In the genomic region with DNA sequence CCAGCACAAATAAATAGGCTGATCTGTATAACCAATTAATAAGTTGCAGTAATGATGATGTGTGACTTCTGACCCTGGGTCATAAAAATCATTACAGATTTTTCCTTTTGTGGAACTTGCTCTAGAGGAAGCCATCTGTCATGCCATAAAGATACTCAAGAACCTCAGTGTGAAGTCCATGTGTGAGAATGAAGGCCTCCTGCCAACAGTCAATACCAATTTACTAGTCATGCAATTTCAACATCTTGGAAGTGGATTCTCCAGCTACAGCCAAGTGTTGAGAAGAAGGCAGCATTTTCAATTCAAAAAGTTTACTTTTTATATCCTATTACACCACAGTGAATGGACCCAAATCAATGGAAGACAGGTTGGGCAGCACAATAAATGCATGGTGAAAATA, we compare ENCODE assay signal across 26 cellular contexts.
"Had no signal": no experiment of that assay in that cellular context is flagged by ENCODE, and none has a peak within 500 bp of the region (broad histone marks: within the 10 kb centered on the region; RNA-seq: fewer than 3 reads in every experiment).

No MANE protein-coding gene starts in this region.

- H3K27me3 Mint-ChIP-seq: activated CD4-positive, alpha-beta memory T cell treated with anti-CD3 and anti-CD28 coated beads, Interleukin-2, amount 10 ng/mL, durations not matched to agents 7 days and 5 days; activated CD4-positive, alpha-beta T cell treated with anti-CD3 and anti-CD28 coated beads, Interleukin-2, amount 10 ng/mL, durations not matched to agents 7 days and 5 days; activated naive CD4-positive, alpha-beta T cell treated with anti-CD3 and anti-CD28 coated beads, Interleukin-2, amount 10 ng/mL, durations not matched to agents 7 days and 5 days; activated naive CD8-positive, alpha-beta T cell treated with anti-CD3 and anti-CD28 coated beads, Interleukin-2, amount 10 ng/mL, durations not matched to agents 7 days and 5 days; activated T-cell treated with anti-CD3 and anti-CD28 coated beads, Interleukin-2, amount 50 U/mL, for 24 hours had no signal

- H3K4me1 ChIP-seq: esophagus squamous epithelium, foreskin keratinocyte, gastrocnemius medialis, heart left ventricle had no signal

- H3K36me3 ChIP-seq: brain microvascular endothelial cell, esophagus squamous epithelium, gastrocnemius medialis, heart left ventricle had no signal

- H3K27ac Mint-ChIP-seq: activated CD4-positive, alpha-beta memory T cell treated with anti-CD3 and anti-CD28 coated beads, Interleukin-2, amount 10 ng/mL, durations not matched to agents 7 days and 5 days; activated CD4-positive, alpha-beta T cell treated with anti-CD3 and anti-CD28 coated beads, Interleukin-2, amount 10 ng/mL, durations not matched to agents 7 days and 5 days; activated naive CD4-positive, alpha-beta T cell treated with anti-CD3 and anti-CD28 coated beads, Interleukin-2, amount 10 ng/mL, durations not matched to agents 7 days and 5 days; activated naive CD4-positive, alpha-beta T cell treated with anti-CD3 and anti-CD28 coated beads, Interleukin-2, amount 50 U/mL, for 72 hours; activated naive CD8-positive, alpha-beta T cell treated with anti-CD3 and anti-CD28 coated beads, Interleukin-2, amount 10 ng/mL, durations not matched to agents 7 days and 5 days; activated T-cell treated with anti-CD3 and anti-CD28 coated beads, Interleukin-2, amount 50 U/mL, for 24 hours; activated T-cell treated with anti-CD3 and anti-CD28 coated beads, Interleukin-2, amount 50 U/mL, for 72 hours had no signal

- ATAC-seq: activated naive CD4-positive, alpha-beta T cell treated with anti-CD3 and anti-CD28 coated beads, Interleukin-2, amount 50 U/mL, for 72 hours; activated T-cell treated with anti-CD3 and anti-CD28 coated beads, Interleukin-2, amount 50 U/mL, for 72 hours; foreskin keratinocyte; gastrocnemius medialis; heart left ventricle had no signal

- H3K4me1 Mint-ChIP-seq: activated CD4-positive, alpha-beta memory T cell treated with anti-CD3 and anti-CD28 coated beads, Interleukin-2, amount 10 ng/mL, durations not matched to agents 7 days and 5 days; activated CD4-positive, alpha-beta T cell treated with anti-CD3 and anti-CD28 coated beads, Interleukin-2, amount 10 ng/mL, durations not matched to agents 7 days and 5 days; activated naive CD4-positive, alpha-beta T cell treated with anti-CD3 and anti-CD28 coated beads, Interleukin-2, amount 10 ng/mL, durations not matched to agents 7 days and 5 days; activated naive CD8-positive, alpha-beta T cell treated with anti-CD3 and anti-CD28 coated beads, Interleukin-2, amount 10 ng/mL, durations not matched to agents 7 days and 5 days had no signal

- H3K4me3 Mint-ChIP-seq: activated CD4-positive, alpha-beta memory T cell treated with anti-CD3 and anti-CD28 coated beads, Interleukin-2, amount 10 ng/mL, durations not matched to agents 7 days and 5 days; activated CD4-positive, alpha-beta T cell treated with anti-CD3 and anti-CD28 coated beads, Interleukin-2, amount 10 ng/mL, durations not matched to agents 7 days and 5 days; activated naive CD4-positive, alpha-beta T cell treated with anti-CD3 and anti-CD28 coated beads, Interleukin-2, amount 10 ng/mL, durations not matched to agents 7 days and 5 days; activated naive CD8-positive, alpha-beta T cell treated with anti-CD3 and anti-CD28 coated beads, Interleukin-2, amount 10 ng/mL, durations not matched to agents 7 days and 5 days; activated T-cell treated with anti-CD3 and anti-CD28 coated beads, Interleukin-2, amount 50 U/mL, for 24 hours; activated T-cell treated with anti-CD3 and anti-CD28 coated beads, Interleukin-2, amount 50 U/mL, for 72 hours had no signal

- H3K27ac ChIP-seq: brain microvascular endothelial cell, epithelial cell of prostate, esophagus squamous epithelium, foreskin keratinocyte, gastrocnemius medialis, heart left ventricle had no signal

- H3K27me3 ChIP-seq: brain microvascular endothelial cell, esophagus squamous epithelium, foreskin keratinocyte, gastrocnemius medialis, heart left ventricle had no signal

- H3K4me3 ChIP-seq: esophagus squamous epithelium, gastrocnemius medialis, heart left ventricle had no signal

- DNase-seq: activated CD4-positive, alpha-beta memory T cell treated with anti-CD3 and anti-CD28 coated beads, Interleukin-2, amount 10 ng/mL, durations not matched to agents 7 days and 5 days; activated CD4-positive, alpha-beta T cell treated with anti-CD3 and anti-CD28 coated beads for 1 hour; activated CD4-positive, alpha-beta T cell treated with anti-CD3 and anti-CD28 coated beads for 4 hours; activated CD4-positive, alpha-beta T cell treated with anti-CD3 and anti-CD28 coated beads, Interleukin-2, amount 10 ng/mL, durations not matched to agents 7 days and 5 days; activated CD4-positive, alpha-beta T cell treated with anti-CD3 and anti-CD28 coated beads, Interleukin-2, amount 50 U/mL, for 4 hours; activated CD8-positive, alpha-beta memory T cell treated with anti-CD3 and anti-CD28 coated beads, Interleukin-2, amount 50 U/mL, for 48 hours; activated gamma-delta T cell; activated naive CD4-positive, alpha-beta T cell; activated naive CD4-positive, alpha-beta T cell treated with anti-CD3 and anti-CD28 coated beads, Interleukin-2, amount 10 ng/mL, durations not matched to agents 7 days and 5 days; activated naive CD8-positive, alpha-beta T cell treated with anti-CD3 and anti-CD28 coated beads, Interleukin-2, amount 10 ng/mL, durations not matched to agents 7 days and 5 days; activated T-cell treated with anti-CD3 and anti-CD28 coated beads for 4 hours; activated T-cell treated with anti-CD3 and anti-CD28 coated beads, Interleukin-2, amount 50 U/mL, for 24 hours; activated T-cell treated with anti-CD3 and anti-CD28 coated beads, Interleukin-2, amount 50 U/mL, for 72 hours; brain microvascular endothelial cell; caudate nucleus; cortex of kidney; effector CD8-positive, alpha-beta T cell; esophagus squamous epithelium; foreskin keratinocyte; gastrocnemius medialis; glutamatergic neuron; heart left ventricle; hypothalamus; T-helper 2 cell had no signal

- H3K36me3 Mint-ChIP-seq: activated naive CD4-positive, alpha-beta T cell treated with anti-CD3 and anti-CD28 coated beads, Interleukin-2, amount 10 ng/mL, durations not matched to agents 7 days and 5 days; activated naive CD4-positive, alpha-beta T cell treated with anti-CD3 and anti-CD28 coated beads, Interleukin-2, amount 50 U/mL, for 72 hours; activated naive CD8-positive, alpha-beta T cell treated with anti-CD3 and anti-CD28 coated beads, Interleukin-2, amount 10 ng/mL, durations not matched to agents 7 days and 5 days had no signal

- H3K9me3 ChIP-seq: esophagus squamous epithelium, gastrocnemius medialis, heart left ventricle had no signal
